Comparison of ENCODE assay signal across 7 cellular contexts in genomic region chr2:171608168-171608567, GRCh38.
"Had no signal": no experiment of that assay in that cellular context is flagged by ENCODE, and none has a peak within 500 bp of the region (broad histone marks: within the 10 kb centered on the region; RNA-seq: fewer than 3 reads in every experiment).

No MANE protein-coding gene starts in this region.

- H3K4me3 ChIP-seq: GM12878 had no signal

- FAIRE-seq: G401.6, GM12878, GM12891, GM12892, GM18507 had no signal

- ATAC-seq: GM12878 had no signal

- DNase-seq: GDM1, GF-D8 had no signal
